25 cellular contexts compared by ENCODE assay signal in genomic region chr1:208420021-208420420, GRCh38.
"Had no signal": no experiment of that assay in that cellular context is flagged by ENCODE, and none has a peak within 500 bp of the region (broad histone marks: within the 10 kb centered on the region; RNA-seq: fewer than 3 reads in every experiment).

No MANE protein-coding gene starts in this region.

- H3K36me3 ChIP-seq: SJSA1 had no signal

- H3K27me3 ChIP-seq: SJSA1 had no signal

- H3K9me3 Mint-ChIP-seq: IgD-negative memory B cell, T-cell had no signal

- H3K9me2 ChIP-seq: SK-N-SH had no signal

- H3K27ac ChIP-seq: HL-60, SJSA1 had no signal

- H3K9me3 ChIP-seq: SJSA1, SK-N-SH had no signal

- H3K27ac Mint-ChIP-seq: IgD-negative memory B cell, T-cell had no signal

- H3K36me3 Mint-ChIP-seq: IgD-negative memory B cell, T-cell had no signal

- DNase-seq: KBM-7, MV-4-11, NCI-H1048, NCI-H1105, NCI-H1417, NCI-H146, NCI-H1694 treated with DMSO at 0.1 percent for 48 hours, NCI-H1930, NCI-H2081, NCI-H2107, NCI-H226, NCI-H446, NCI-H510A, NCI-H524 treated with DMSO at 0.1 percent for 48 hours, NCI-H69, NCI-H774, Right ventricle myocardium superior, RPMI8226, SIG-M5, SK-N-SH, SW 1271, T-cell had no signal

- H3K9ac ChIP-seq: SK-N-SH had no signal

- H3K4me3 ChIP-seq: SJSA1 had no signal

- H3K4me3 Mint-ChIP-seq: IgD-negative memory B cell, T-cell had no signal

- H3K4me2 ChIP-seq: SK-N-SH had no signal

- H3K4me1 Mint-ChIP-seq: T-cell had no signal

- ATAC-seq: T-cell had no signal
